ENCODE assay signal across 25 cellular contexts in the genomic region with DNA sequence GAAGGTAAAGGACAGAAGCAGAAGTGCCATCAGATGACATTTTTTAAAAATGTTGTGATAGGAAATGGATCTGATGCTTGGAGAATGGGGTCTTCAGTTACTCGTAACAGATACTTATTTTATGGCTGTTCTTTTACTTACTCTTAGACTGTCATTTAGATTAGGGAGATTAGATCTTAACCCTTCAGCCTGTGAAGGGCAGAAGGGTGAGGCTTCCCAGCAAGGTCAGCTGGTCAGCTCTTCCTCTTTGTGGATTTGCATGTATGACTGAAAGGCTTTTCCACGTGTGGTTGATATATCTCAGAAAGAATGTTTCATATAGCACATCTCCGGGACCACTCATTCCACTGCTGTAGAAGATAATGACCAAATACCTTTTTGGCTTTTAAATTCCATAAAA. TPM values are rescaled to one million over a fixed set of nuclear protein-coding genes. Genes with fewer than 3 reads are reported as not detected.
A peak's percentile ranks its signal among the peaks of the same experiment; 100 is the strongest.
DNase-seq lines count a peak whose midpoint lies in the region; ATAC-seq and TF ChIP-seq lines count a peak whose summit lies in the region.
"Had no signal": no experiment of that assay in that cellular context is flagged by ENCODE, and none has a peak within 500 bp of the region (broad histone marks: within the 10 kb centered on the region; RNA-seq: fewer than 3 reads in every experiment).

No MANE protein-coding gene starts in this region.

- no peaks in the 10 kb centered on the region for H3K36me3 ChIP-seq in upper lobe of right lung
- H3K36me3 ChIP-seq: Peyer's patch, vagina had no signal

- no peaks in the 10 kb centered on the region for H3K27me3 ChIP-seq in upper lobe of right lung
- H3K27me3 ChIP-seq: Peyer's patch, testis, vagina had no signal

- peaks cover 71% of the 10 kb centered on the region for H3K4me1 Mint-ChIP-seq in activated naive CD4-positive, alpha-beta T cell treated with anti-CD3 and anti-CD28 coated beads, Interleukin-2, amount 50 U/mL, for 24 hours
- peaks cover 67% of the 10 kb centered on the region for H3K4me1 Mint-ChIP-seq in central memory CD8-positive, alpha-beta T cell

- no peaks in the 10 kb centered on the region for H3K9me3 ChIP-seq in upper lobe of right lung
- H3K9me3 ChIP-seq: Peyer's patch, testis, vagina had no signal

- no peak overlapping the region for H3K27ac ChIP-seq in upper lobe of right lung
- H3K27ac ChIP-seq: Peyer's patch, testis, vagina had no signal

- no peaks in the 10 kb centered on the region for H3K27me3 Mint-ChIP-seq in activated naive CD4-positive, alpha-beta T cell treated with anti-CD3 and anti-CD28 coated beads, Interleukin-2, amount 50 U/mL, for 24 hours
- H3K27me3 Mint-ChIP-seq in central memory CD8-positive, alpha-beta T cell, result no peaks in the 10 kb centered on the region

- H3K36me3 Mint-ChIP-seq in activated naive CD4-positive, alpha-beta T cell treated with anti-CD3 and anti-CD28 coated beads, Interleukin-2, amount 50 U/mL, for 24 hours, result peaks cover 47% of the 10 kb centered on the region
- peaks cover 88% of the 10 kb centered on the region for H3K36me3 Mint-ChIP-seq in central memory CD8-positive, alpha-beta T cell (ENCODE audit: insufficient read depth)
- H3K36me3 Mint-ChIP-seq: brain had no signal

- H3K4me1 ChIP-seq in upper lobe of right lung, result no peaks in the 10 kb centered on the region
- H3K4me1 ChIP-seq: testis, vagina had no signal

- H3K9me3 Mint-ChIP-seq in activated naive CD4-positive, alpha-beta T cell treated with anti-CD3 and anti-CD28 coated beads, Interleukin-2, amount 50 U/mL, for 24 hours, result no peaks in the 10 kb centered on the region
- no peaks in the 10 kb centered on the region for H3K9me3 Mint-ChIP-seq in central memory CD8-positive, alpha-beta T cell

- TF ChIP-seq CTCF in upper lobe of right lung (IDR thresholded peaks at IDR 0.05), result no peak

- intact Hi-C loops in upper lobe of right lung (cut with DNase I) (no loop called here), posterior vena cava (cut with DNase I) (no loop called here)

- DNase-seq in activated naive CD4-positive, alpha-beta T cell treated with Interleukin-2 at 50 U/mL for 16 hours, result no peak
- DNase-seq in OCI-M1 (lab: John Stamatoyannopoulos, UW) (peak; percentile 39), upper lobe of right lung (no peak), posterior vena cava (ENCODE audit: low spot score) (no peak), NOMO-1 (lab: John Stamatoyannopoulos, UW; ENCODE audit: unreplicated experiment in 2 of 2) (no peak), NCI-H2107 treated with DMSO at 0.1 percent for 48 hours (lab: John Stamatoyannopoulos, UW; ENCODE audit: unreplicated experiment) (no peak)
- no peak for DNase-seq in central memory CD8-positive, alpha-beta T cell (ENCODE audit: low spot score in 2 of 2)
- DNase-seq: activated CD4-positive, alpha-beta T cell treated with anti-CD3 and anti-CD28 coated beads, Interleukin-2, amount 50 U/mL, for 4 hours; DMS153; effector CD8-positive, alpha-beta T cell; foreskin melanocyte; hippocampal formation; NCI-H1048; NCI-H2029; NCI-H226; T-helper 1 cell; testis had no signal

- ATAC-seq in central memory CD8-positive, alpha-beta T cell (replicated peaks; ENCODE audit: extremely low read depth, poor library complexity, severe bottlenecking), result no peak
- ATAC-seq in upper lobe of right lung, result peak; percentile 28
- ATAC-seq: esophagus mucosa had no signal

- no peak overlapping the region for H3K4me3 Mint-ChIP-seq in activated naive CD4-positive, alpha-beta T cell treated with anti-CD3 and anti-CD28 coated beads, Interleukin-2, amount 50 U/mL, for 24 hours
- H3K4me3 Mint-ChIP-seq in central memory CD8-positive, alpha-beta T cell, result peak overlapping the region; percentile 93
- H3K4me3 Mint-ChIP-seq: activated T-helper 1 cell treated with anti-CD3 and anti-CD28 coated beads, Interleukin-12 subunit alpha, Interleukin-12 subunit beta, Interleukin-2, Interleukin-4 antibody, amounts not matched to agents 30 ng/mL and 10 ng/mL and 1 ng/mL, durations not matched to agents 14 hours and 24 hours and 36 hours; brain had no signal

- H3K4me3 ChIP-seq in upper lobe of right lung, result no peak overlapping the region
- H3K4me3 ChIP-seq: Peyer's patch, testis, vagina had no signal

- H3K27ac Mint-ChIP-seq in activated naive CD4-positive, alpha-beta T cell treated with anti-CD3 and anti-CD28 coated beads, Interleukin-2, amount 50 U/mL, for 24 hours, result peak overlapping the region; percentile 60
- peak overlapping the region; percentile 62 for H3K27ac Mint-ChIP-seq in central memory CD8-positive, alpha-beta T cell (ENCODE audit: low read depth)
- H3K27ac Mint-ChIP-seq: activated T-helper 1 cell treated with anti-CD3 and anti-CD28 coated beads, Interleukin-12 subunit alpha, Interleukin-12 subunit beta, Interleukin-2, Interleukin-4 antibody, amounts not matched to agents 30 ng/mL and 10 ng/mL and 1 ng/mL, durations not matched to agents 14 hours and 24 hours and 36 hours; brain had no signal

RNA-seq across cellular contexts. Expression of a gene that starts 27.4 kb away (rescaled TPM):
- total RNA-seq in upper lobe of right lung, result 25.0 TPM
- not detected for total RNA-seq in posterior vena cava
- total RNA-seq: mononuclear cell, pulmonary artery endothelial cell had no signal

RNA-seq across cellular contexts. Expression of a gene that starts 34.8 kb away (rescaled TPM):
- total RNA-seq in upper lobe of right lung, result 48.5 TPM
- 10 to 100 TPM; 27.4 to 33.6 TPM for total RNA-seq in posterior vena cava

Comparison
In these comparisons a context has a peak if more than half of its experiments do, and no peak if none do; other contexts are left out.
1. RNA of a gene that starts 27.4 kb away (total RNA-seq): 25.0 TPM in upper lobe of right lung (single experiment); not detected in posterior vena cava; every median in the first group is over 10 times any median in the second.